Comparison of ENCODE assay signal across 11 cellular contexts in the genomic region with DNA sequence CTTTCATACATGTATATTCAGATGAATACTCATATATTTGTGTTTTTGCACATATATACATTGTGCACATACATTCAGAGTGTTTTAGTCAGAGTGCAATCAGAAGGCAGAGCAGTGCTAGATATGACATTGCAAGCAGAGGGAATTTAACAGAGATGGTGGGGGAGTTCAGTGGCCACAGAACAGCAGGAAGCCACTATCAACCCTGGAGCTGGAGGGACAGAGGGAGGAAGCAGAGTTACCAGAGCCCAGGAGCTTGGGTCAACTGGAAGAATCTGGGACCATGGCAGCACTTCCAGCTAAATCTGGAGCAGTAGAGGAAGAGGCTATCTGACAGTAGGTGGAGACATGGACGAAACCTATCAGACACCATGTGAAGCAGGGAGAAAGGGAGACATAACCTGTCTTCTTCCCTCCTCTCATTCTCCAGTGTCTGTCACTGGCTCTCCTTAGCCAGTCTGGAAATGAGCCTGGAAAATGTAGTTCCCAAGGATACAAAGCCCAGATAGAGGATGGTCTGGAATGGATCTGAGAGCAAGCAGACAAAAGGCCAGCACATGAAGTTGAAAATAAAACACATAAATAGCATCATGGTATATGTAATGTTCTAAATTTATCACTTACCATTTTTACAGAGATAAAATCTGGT. TPM values are rescaled to one million over a fixed set of nuclear protein-coding genes. Genes with fewer than 3 reads are reported as not detected.
DNase-seq lines count a peak whose midpoint lies in the region; ATAC-seq and TF ChIP-seq lines count a peak whose summit lies in the region.
"Had no signal": no experiment of that assay in that cellular context is flagged by ENCODE, and none has a peak within 500 bp of the region (broad histone marks: within the 10 kb centered on the region; RNA-seq: fewer than 3 reads in every experiment).

No MANE protein-coding gene starts in this region.

- H3K27ac ChIP-seq in DOHH2 (ENCODE audit: low read depth, low read length), result peak overlapping the region; percentile 93
- H3K27ac ChIP-seq in Panc1 (ENCODE audit: low read length), result no peak overlapping the region
- peak overlapping the region; percentile 59 to 72 for H3K27ac ChIP-seq in coronary artery

- intact Hi-C loops in Panc1 (cut with micrococcal nuclease; ENCODE audit: unreplicated experiment), result no loop called here

- H3K27me3 ChIP-seq in DOHH2 (ENCODE audit: control insufficient read depth, low read length) (no peaks in the 10 kb centered on the region), Panc1 (ENCODE audit: control insufficient read depth, insufficient read depth, low read length) (peaks cover 4% of the 10 kb centered on the region; the same call in 1 of the 2 replicates)

- H3K79me2 ChIP-seq in DOHH2 (ENCODE audit: control insufficient read depth, low read length), result no peaks in the 10 kb centered on the region

- ATAC-seq in Panc1 (peak; percentile 33; the same call in 1 of the 2 replicates), HG03469 (IDR thresholded peaks at IDR 0.05; ENCODE audit: unreplicated experiment) (no peak)
- ATAC-seq in naive thymus-derived CD8-positive, alpha-beta T cell, result no peak

- TF ChIP-seq CTCF in DOHH2 (IDR thresholded peaks at IDR 0.05; ENCODE audit: low read depth, low read length, poor library complexity, severe bottlenecking) (peak; percentile 4), Panc1 (IDR thresholded peaks at IDR 0.05) (no peak), coronary artery (IDR thresholded peaks at IDR 0.05) (no peak)

- H3K9me3 Mint-ChIP-seq in naive thymus-derived CD8-positive, alpha-beta T cell, result no peaks in the 10 kb centered on the region
- H3K9me3 Mint-ChIP-seq: nephron had no signal

- H4K20me1 ChIP-seq in DOHH2 (ENCODE audit: control insufficient read depth, insufficient read depth, low read depth, low read length), result no peaks in the 10 kb centered on the region

- H3F3A ChIP-seq in DOHH2 (ENCODE audit: control insufficient read depth, insufficient read depth), result peaks cover 48% of the 10 kb centered on the region

- H3K27ac Mint-ChIP-seq in naive thymus-derived CD8-positive, alpha-beta T cell, result peak overlapping the region in 9 of 10 donors; percentile 34 to 94 (median 74)

- H3K36me3 ChIP-seq in DOHH2 (ENCODE audit: control insufficient read depth, low read length) (peaks cover 3% of the 10 kb centered on the region; the same call in 1 of the 2 replicates), Panc1 (ENCODE audit: control insufficient read depth, insufficient read depth, low read length) (no peaks in the 10 kb centered on the region)

- CTCF ChIA-PET in Panc1 (lab: Charles Lee), result no interaction called here

- H3K9me3 ChIP-seq in DOHH2 (ENCODE audit: control insufficient read depth, insufficient read depth, low read length) (no peaks in the 10 kb centered on the region), Panc1 (ENCODE audit: control insufficient read depth, insufficient read depth, low read depth, low read length) (no peaks in the 10 kb centered on the region)

- H3K4me3 ChIP-seq in DOHH2 (ENCODE audit: low read length) (peak overlapping the region; percentile 64), Panc1 (ENCODE audit: low read depth in 2 of 2, low read length in 2 of 2) (no peak overlapping the region), coronary artery (peak overlapping the region; percentile 2)

- in situ Hi-C loops in Panc1 (cut with HindIII; ENCODE audit: low pct_unique_long_range_greater_than_20kb, low sequenced_read_pairs), result no loop called here

- H3K4me2 ChIP-seq in DOHH2 (ENCODE audit: low read length), result peak overlapping the region; percentile 84

- POLR2A ChIA-PET in Panc1 (lab: Charles Lee), result interaction anchor here (0.5 kb wide), 1 partner anchor 11 kb away, joined by 3 read pairs; no protein-coding TSS in a partner anchor
- POLR2A ChIA-PET in naive thymus-derived CD8-positive, alpha-beta T cell (lab: Charles Lee), result interaction anchor here (1.0 to 2.3 kb wide), 2 partner anchors 72 to 162 kb away, joined by 4 to 18 read pairs; partner anchors contain the start of gene SEPTIN7

- peaks cover 23 to 75% (median 66%) of the 10 kb centered on the region in 4 donors for H3K4me1 Mint-ChIP-seq in naive thymus-derived CD8-positive, alpha-beta T cell

- no TSS peak for BruUV-seq in Panc1 (replicated peaks; lab: Mats Ljungman, UMichigan)

- H3K4me1 ChIP-seq in DOHH2 (ENCODE audit: control insufficient read depth, low read length) (peaks cover 92% of the 10 kb centered on the region), Panc1 (ENCODE audit: control insufficient read depth, insufficient read depth, low read length) (no peaks in the 10 kb centered on the region)

- H3K36me3 Mint-ChIP-seq in naive thymus-derived CD8-positive, alpha-beta T cell, result no peaks in the 10 kb centered on the region

- H3K4me3 Mint-ChIP-seq in naive thymus-derived CD8-positive, alpha-beta T cell, result peak overlapping the region in 4 of 10 donors; percentile 14 to 62 (median 36)
- H3K4me3 Mint-ChIP-seq: nephron had no signal

- no peaks in the 10 kb centered on the region for H3K9me2 ChIP-seq in DOHH2 (replicated peaks; ENCODE audit: control insufficient read depth, low read length)

- H3K27me3 Mint-ChIP-seq in naive thymus-derived CD8-positive, alpha-beta T cell, result no peaks in the 10 kb centered on the region

- DNase-seq in Panc1 (ENCODE audit: low read depth, low spot score) (no peak), coronary artery (ENCODE audit: low spot score) (no peak), NCI-H1105 (lab: John Stamatoyannopoulos, UW) (no peak), AG08396 (ENCODE audit: low spot score) (no peak)
- no peak for DNase-seq in naive thymus-derived CD8-positive, alpha-beta T cell
- no peak for DNase-seq in effector CD8-positive, alpha-beta T cell (lab: John Stamatoyannopoulos, UW)
- DNase-seq: COR-L47, hippocampal formation had no signal

RNA-seq across cellular contexts. Expression of gene HERPUD2, which starts 33.6 kb away (rescaled TPM):
- 36.4 TPM for total RNA-seq in Panc1 (2021; ENCODE audit: unreplicated experiment)
- polyA plus RNA-seq in Panc1 (2012; ENCODE audit: insufficient read length), result 41.5 TPM
- 10 to 100 TPM; 65.2 to 72.8 TPM for total RNA-seq in naive thymus-derived CD8-positive, alpha-beta T cell
- 10 to 100 TPM; 58.7 to 78.2 (median 75.9) TPM for polyA plus RNA-seq in naive thymus-derived CD8-positive, alpha-beta T cell

Comparison
In these comparisons a context has a peak if more than half of its experiments do, and no peak if none do; other contexts are left out.
1. H3K4me3 ChIP-seq: peak in DOHH2 (single experiment) and coronary artery (single experiment); none in Panc1 (0 of 2).